In genomic region chr14:50961606-50962259, GRCh38 we compare ENCODE assay signal across 12 cellular contexts. TPM values are rescaled to one million over a fixed set of nuclear protein-coding genes. Genes with fewer than 3 reads are reported as not detected.
DNase-seq lines count a peak whose midpoint lies in the region; ATAC-seq and TF ChIP-seq lines count a peak whose summit lies in the region.
"Had no signal": no experiment of that assay in that cellular context is flagged by ENCODE, and none has a peak within 500 bp of the region (broad histone marks: within the 10 kb centered on the region; RNA-seq: fewer than 3 reads in every experiment).

No MANE protein-coding gene starts in this region.

- CTCF ChIA-PET in MCF 10A (lab: Yijun Ruan, JAX): interaction anchor here (0.5 to 1.3 kb wide), 3 partner anchors 15 to 312 kb away, joined by 3 to 6 read pairs (median 5); no protein-coding TSS in a partner anchor
- CTCF ChIA-PET in naive thymus-derived CD4-positive, alpha-beta T cell (lab: Charles Lee): no interaction called here

- POLR2A ChIA-PET in MCF 10A (lab: Yijun Ruan, JAX): interaction anchor here (0.6 to 1.8 kb wide), 6 partner anchors 8 to 1093 kb away, joined by 3 to 5 read pairs (median 3); no protein-coding TSS in a partner anchor
- POLR2A ChIA-PET in naive thymus-derived CD4-positive, alpha-beta T cell (lab: Charles Lee): no interaction called here
- POLR2A ChIA-PET in naive thymus-derived CD8-positive, alpha-beta T cell (lab: Charles Lee): no interaction called here

- intact Hi-C loops in MCF 10A (cut with micrococcal nuclease): no loop called here
- intact Hi-C loops in breast epithelium (cut with DNase I; ENCODE audit: low total_unique reads): no loop called here
- intact Hi-C loops in naive thymus-derived CD4-positive, alpha-beta T cell (cut with micrococcal nuclease): no loop called here

- peaks cover 21% of the 10 kb centered on the region for H3K4me1 Mint-ChIP-seq in MCF 10A (ENCODE audit: insufficient read depth, unreplicated experiment)
- no peaks in the 10 kb centered on the region for H3K4me1 Mint-ChIP-seq in naive thymus-derived CD4-positive, alpha-beta T cell
- no peaks in the 10 kb centered on the region for H3K4me1 Mint-ChIP-seq in naive thymus-derived CD8-positive, alpha-beta T cell

- TF ChIP-seq POLR2A in breast epithelium (IDR thresholded peaks at IDR 0.05): no peak

- no peak overlapping the region for H3K4me3 Mint-ChIP-seq in MCF 10A (ENCODE audit: unreplicated experiment)
- no peak overlapping the region for H3K4me3 Mint-ChIP-seq in naive thymus-derived CD4-positive, alpha-beta T cell
- no peak overlapping the region for H3K4me3 Mint-ChIP-seq in naive thymus-derived CD8-positive, alpha-beta T cell

- no peak for TF ChIP-seq CTCF in MCF 10A (IDR thresholded peaks at IDR 0.05; ENCODE audit: unreplicated experiment)
- TF ChIP-seq CTCF in breast epithelium (IDR thresholded peaks at IDR 0.05): no peak
- TF ChIP-seq CTCF in choroid plexus epithelial cell (conservative IDR thresholded peaks at IDR 0.05; ENCODE audit: low read depth, low read length): no peak

- H3K9me3 ChIP-seq in breast epithelium (no peaks in the 10 kb centered on the region), mesodermal cell (ENCODE audit: control insufficient read depth, low read length) (no peaks in the 10 kb centered on the region)
- no peaks in the 10 kb centered on the region for H3K9me3 ChIP-seq in naive thymus-derived CD4-positive, alpha-beta T cell (ENCODE audit: control insufficient read depth in 2 of 3, low read length in 3 of 3)
- H3K9me3 ChIP-seq: thyroid gland had no signal

- peak; percentile 90 for DNase-seq in MCF 10A (ENCODE audit: unreplicated experiment)
- DNase-seq in breast epithelium (ENCODE audit: low spot score in 2 of 2): no peak
- peak; percentile 85 for DNase-seq in choroid plexus epithelial cell (ENCODE audit: low read depth)
- no peak for DNase-seq in naive thymus-derived CD4-positive, alpha-beta T cell
- DNase-seq in stimulated activated CD8-positive, alpha-beta memory T cell treated with anti-CD3 and anti-CD28 coated beads, Interleukin-4, amount 100 ng/mL, for 48 hours: no peak
- no peak for DNase-seq in naive thymus-derived CD8-positive, alpha-beta T cell
- DNase-seq: head of caudate nucleus, MM.1S, small intestine, thyroid gland had no signal

- H3K4me1 ChIP-seq in breast epithelium (no peaks in the 10 kb centered on the region), mesodermal cell (ENCODE audit: control insufficient read depth, insufficient read depth, low read length, poor library complexity, severe bottlenecking) (no peaks in the 10 kb centered on the region)
- no peaks in the 10 kb centered on the region for H3K4me1 ChIP-seq in naive thymus-derived CD4-positive, alpha-beta T cell (ENCODE audit: control insufficient read depth in 2 of 2, insufficient read depth in 2 of 2, low read length in 2 of 2)

- no peaks in the 10 kb centered on the region for H3K36me3 ChIP-seq in breast epithelium
- H3K36me3 ChIP-seq in mesodermal cell (ENCODE audit: control insufficient read depth, insufficient read depth, low read length): no peaks in the 10 kb centered on the region
- H3K36me3 ChIP-seq in naive thymus-derived CD4-positive, alpha-beta T cell (ENCODE audit: control insufficient read depth in 2 of 3, insufficient read depth in 3 of 3, low read length in 3 of 3): no peaks in the 10 kb centered on the region
- H3K36me3 ChIP-seq: thyroid gland had no signal

- H3K27ac Mint-ChIP-seq in MCF 10A (ENCODE audit: low read depth, unreplicated experiment): no peak overlapping the region
- no peak overlapping the region for H3K27ac Mint-ChIP-seq in naive thymus-derived CD4-positive, alpha-beta T cell
- H3K27ac Mint-ChIP-seq in naive thymus-derived CD8-positive, alpha-beta T cell: no peak overlapping the region

- 80 to 86% methylated on average over 2 of the region's 3 CpGs for WGBS in mesodermal cell (ENCODE audit: insufficient coverage in 2 of 2), 2 experiments

- no TSS peak for BruUV-seq in MCF 10A (replicated peaks; lab: Mats Ljungman, UMichigan)

- H3K4me3 ChIP-seq in breast epithelium (no peak overlapping the region), choroid plexus epithelial cell (ENCODE audit: low read depth, low read length) (no peak overlapping the region), mesodermal cell (ENCODE audit: extremely low read depth, insufficient read depth, low read length, poor library complexity, severe bottlenecking) (no peak overlapping the region)
- H3K4me3 ChIP-seq in naive thymus-derived CD4-positive, alpha-beta T cell (ENCODE audit: low read length): no peak overlapping the region
- H3K4me3 ChIP-seq: thyroid gland had no signal

- H3K27me3 Mint-ChIP-seq in MCF 10A (ENCODE audit: insufficient read depth, unreplicated experiment): no peaks in the 10 kb centered on the region
- H3K27me3 Mint-ChIP-seq in naive thymus-derived CD4-positive, alpha-beta T cell: peaks cover 0 to 13% (median 10%) of the 10 kb centered on the region in 5 donors
- H3K27me3 Mint-ChIP-seq in naive thymus-derived CD8-positive, alpha-beta T cell: peaks cover 0 to 9% (median 2%) of the 10 kb centered on the region in 5 donors

- no peaks in the 10 kb centered on the region for H3K9me3 Mint-ChIP-seq in MCF 10A (ENCODE audit: unreplicated experiment)
- no peaks in the 10 kb centered on the region for H3K9me3 Mint-ChIP-seq in naive thymus-derived CD4-positive, alpha-beta T cell
- H3K9me3 Mint-ChIP-seq in naive thymus-derived CD8-positive, alpha-beta T cell: no peaks in the 10 kb centered on the region

- H3K36me3 Mint-ChIP-seq in MCF 10A (ENCODE audit: insufficient read depth, unreplicated experiment): no peaks in the 10 kb centered on the region
- no peaks in the 10 kb centered on the region for H3K36me3 Mint-ChIP-seq in naive thymus-derived CD4-positive, alpha-beta T cell
- no peaks in the 10 kb centered on the region for H3K36me3 Mint-ChIP-seq in naive thymus-derived CD8-positive, alpha-beta T cell

- H3K27ac ChIP-seq in breast epithelium: no peak overlapping the region
- H3K27ac ChIP-seq in mesodermal cell (ENCODE audit: low read depth, low read length, severe bottlenecking): peak overlapping the region; percentile 3
- no peak overlapping the region for H3K27ac ChIP-seq in naive thymus-derived CD4-positive, alpha-beta T cell (ENCODE audit: low read depth, low read length)
- H3K27ac ChIP-seq: thyroid gland had no signal

- ATAC-seq in HG02970 (IDR thresholded peaks at IDR 0.05; ENCODE audit: low FRiP score, unreplicated experiment): no peak
- ATAC-seq in naive thymus-derived CD4-positive, alpha-beta T cell: no peak
- ATAC-seq in naive thymus-derived CD8-positive, alpha-beta T cell: no peak

- no peaks in the 10 kb centered on the region for H3K27me3 ChIP-seq in breast epithelium
- no peaks in the 10 kb centered on the region for H3K27me3 ChIP-seq in naive thymus-derived CD4-positive, alpha-beta T cell (ENCODE audit: control insufficient read depth in 2 of 2, insufficient read depth in 2 of 2, low read length in 2 of 2)
- H3K27me3 ChIP-seq: thyroid gland had no signal

RNA-seq across cellular contexts. Expression of gene PYGL, which starts 17.4 kb away (rescaled TPM):
- total RNA-seq in MCF 10A (2022) (75.4 and 87.3 TPM in 2 replicates), breast epithelium (100 to 1,000 TPM in 1 of 3 donors, 10 to 100 TPM in 2; 53.6 to 126 (median 57.4) TPM)
- polyA plus RNA-seq in mesodermal cell (2013, experiment 1 of 2): 22.0 TPM
- 19.6 TPM for polyA plus RNA-seq in mesodermal cell (2013, experiment 2 of 2)
- 10 to 100 TPM in 1 of 5 experiments, 1 to 10 TPM in 3, not detected in 1; 1.0 to 45.9 (median 2.9) TPM for total RNA-seq in naive thymus-derived CD4-positive, alpha-beta T cell
- polyA plus RNA-seq in naive thymus-derived CD4-positive, alpha-beta T cell: under 1 TPM in 1 of 2 donors, not detected in 1; 0.07 TPM
- under 1 TPM; 0.33 to 0.39 TPM for total RNA-seq in naive thymus-derived CD8-positive, alpha-beta T cell
- under 1 TPM in 2 of 3 donors, not detected in 1; 0.06 to 0.10 TPM for polyA plus RNA-seq in naive thymus-derived CD8-positive, alpha-beta T cell

Comparison
In these comparisons a context has a peak if more than half of its experiments do, and no peak if none do; other contexts are left out.
1. DNase-seq: peak in MCF 10A (single experiment) and choroid plexus epithelial cell (single experiment); none in breast epithelium (0 of 2), naive thymus-derived CD4-positive, alpha-beta T cell (0 of 9), stimulated activated CD8-positive, alpha-beta memory T cell treated with anti-CD3 and anti-CD28 coated beads, Interleukin-4, amount 100 ng/mL, for 48 hours (single experiment) and naive thymus-derived CD8-positive, alpha-beta T cell (0 of 10).